25 cellular contexts compared by ENCODE assay signal in genomic region chr11:106619320-106619990, GRCh38.
"Had no signal": no experiment of that assay in that cellular context is flagged by ENCODE, and none has a peak within 500 bp of the region (broad histone marks: within the 10 kb centered on the region; RNA-seq: fewer than 3 reads in every experiment).

No MANE protein-coding gene starts in this region.

- H3K4me3 Mint-ChIP-seq: dendritic cell treated with granulocyte-macrophage colony-stimulating factor and Interleukin-4, amounts not matched to agents 40 ng/mL and 50 ng/mL, for 4 days; immature natural killer cell; natural killer cell treated with Interleukin-12 subunit alpha and Interleukin-12 subunit beta and Interleukin-15 and Interleukin-18, amount 100 ng/mL, for 72 hours; neural progenitor cell; stimulated activated effector memory CD8-positive, alpha-beta T cell treated with anti-CD3 and anti-CD28 coated beads, Interleukin-12 subunit alpha, Interleukin-12 subunit beta, amount 100 ng/mL, for 72 hours; type B pancreatic cell had no signal

- H2AFZ ChIP-seq: neural progenitor cell had no signal

- H3K4me3 ChIP-seq: esophagus squamous epithelium, gastroesophageal sphincter, left ventricle myocardium inferior, lung, neural progenitor cell, ovary, suprapubic skin, thyroid gland, uterus had no signal

- H3K36me3 ChIP-seq: esophagus squamous epithelium, gastroesophageal sphincter, left ventricle myocardium inferior, neural progenitor cell, ovary, suprapubic skin, thyroid gland, uterus had no signal

- DNase-seq: esophagus squamous epithelium; glutamatergic neuron; immature natural killer cell; kidney; left cardiac atrium; left ventricle myocardium inferior; mesenchymal stem cell; midbrain; nucleus accumbens; ovary; right cardiac atrium; stimulated activated CD4-positive, alpha-beta T cell treated with anti-CD3 and anti-CD28 coated beads, Interleukin-4, amount 100 ng/mL, for 1 hour; stimulated activated CD8-positive, alpha-beta memory T cell treated with anti-CD3 and anti-CD28 coated beads, Interleukin-4, amount 100 ng/mL, for 48 hours; stimulated activated naive CD8-positive, alpha-beta T cell treated with anti-CD3 and anti-CD28 coated beads, Interleukin-15, Interleukin-2, amounts not matched to agents 100 U/mL and 50 U/mL, for 24 hours; thyroid gland; uterus had no signal

- H3K9ac ChIP-seq: neural progenitor cell had no signal

- H3K27me3 ChIP-seq: esophagus squamous epithelium, gastroesophageal sphincter, neural progenitor cell, ovary, suprapubic skin, thyroid gland, uterus had no signal

- H3K27me3 Mint-ChIP-seq: dendritic cell treated with granulocyte-macrophage colony-stimulating factor and Interleukin-4, amounts not matched to agents 40 ng/mL and 50 ng/mL, for 4 days; natural killer cell treated with Interleukin-12 subunit alpha and Interleukin-12 subunit beta and Interleukin-15 and Interleukin-18, amount 100 ng/mL, for 72 hours; progenitor cell of endocrine pancreas; type B pancreatic cell had no signal

- H3K36me3 Mint-ChIP-seq: immature natural killer cell; natural killer cell treated with Interleukin-12 subunit alpha and Interleukin-12 subunit beta and Interleukin-15 and Interleukin-18, amount 100 ng/mL, for 72 hours; neural progenitor cell; stimulated activated effector memory CD8-positive, alpha-beta T cell treated with anti-CD3 and anti-CD28 coated beads, Interleukin-12 subunit alpha, Interleukin-12 subunit beta, amount 100 ng/mL, for 72 hours; type B pancreatic cell had no signal

- H3K4me1 ChIP-seq: esophagus squamous epithelium, gastroesophageal sphincter, left ventricle myocardium inferior, neural progenitor cell, suprapubic skin, thyroid gland, uterus had no signal

- H3K27ac Mint-ChIP-seq: dendritic cell treated with granulocyte-macrophage colony-stimulating factor and Interleukin-4, amounts not matched to agents 40 ng/mL and 50 ng/mL, for 4 days; immature natural killer cell; natural killer cell treated with Interleukin-12 subunit alpha and Interleukin-12 subunit beta and Interleukin-15 and Interleukin-18, amount 100 ng/mL, for 72 hours; neural progenitor cell; progenitor cell of endocrine pancreas; stimulated activated effector memory CD8-positive, alpha-beta T cell treated with anti-CD3 and anti-CD28 coated beads, Interleukin-12 subunit alpha, Interleukin-12 subunit beta, amount 100 ng/mL, for 72 hours; type B pancreatic cell had no signal

- H3K9me3 ChIP-seq: esophagus squamous epithelium, gastroesophageal sphincter, left ventricle myocardium inferior, ovary, suprapubic skin, thyroid gland, uterus had no signal

- H3K4me1 Mint-ChIP-seq: immature natural killer cell; stimulated activated effector memory CD8-positive, alpha-beta T cell treated with anti-CD3 and anti-CD28 coated beads, Interleukin-12 subunit alpha, Interleukin-12 subunit beta, amount 100 ng/mL, for 72 hours had no signal

- H3K9me3 Mint-ChIP-seq: neural progenitor cell, type B pancreatic cell had no signal

- H3K27ac ChIP-seq: esophagus squamous epithelium, gastroesophageal sphincter, left ventricle myocardium inferior, neural progenitor cell, ovary, suprapubic skin, thyroid gland, uterus had no signal

- H3K4me2 ChIP-seq: neural progenitor cell had no signal
